ENCODE assay signal across 1 cellular context in the genomic region with DNA sequence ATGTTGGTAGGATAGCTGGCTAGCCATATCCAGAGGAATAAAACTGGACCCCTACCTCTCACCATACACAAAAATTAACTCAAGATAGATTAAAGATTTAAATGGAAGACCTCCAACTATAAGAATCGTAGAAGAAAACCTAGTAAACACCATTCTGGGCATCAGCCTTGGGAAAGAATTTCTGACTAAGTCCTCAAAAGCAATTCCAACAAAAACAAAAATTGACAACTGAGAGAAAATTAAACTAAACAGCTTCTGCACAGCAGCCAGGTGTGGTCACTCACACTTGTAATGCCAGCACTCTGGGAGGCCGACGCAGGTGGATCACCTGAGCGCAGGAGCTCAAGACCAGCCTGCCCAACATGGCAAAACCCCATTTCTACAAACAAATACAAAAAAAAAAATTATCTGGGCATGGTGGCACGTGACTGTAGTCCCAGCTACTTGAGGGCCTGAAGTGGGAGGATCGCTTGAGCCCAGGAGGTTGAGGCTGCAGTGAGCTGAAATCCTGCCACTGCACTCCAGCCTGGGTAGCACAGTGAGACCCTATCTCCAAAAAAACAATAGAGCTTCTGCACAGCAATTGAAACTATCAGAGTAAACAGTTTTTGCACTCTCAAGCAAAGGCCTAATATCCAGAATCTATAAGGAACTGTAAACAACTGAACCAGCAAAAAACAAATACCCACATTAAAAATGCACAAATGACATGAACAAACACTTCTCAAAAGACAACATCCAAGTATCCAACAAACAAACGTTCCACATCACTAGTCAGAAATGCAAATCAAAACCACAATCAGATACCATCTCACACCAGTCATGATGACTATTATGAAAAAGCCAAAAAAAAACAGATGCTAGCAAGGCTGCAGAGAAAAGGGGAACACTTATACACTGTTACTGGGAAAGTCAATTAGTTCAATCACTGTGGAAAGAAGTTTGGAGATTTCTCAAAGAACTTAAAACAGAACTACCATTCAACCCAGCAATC.
TF ChIP-seq lines count a peak whose summit lies in the region.

No MANE protein-coding gene starts in this region.

TF ChIP-seq in K562, 482 proteins besides CTCF, POLR2A, EP300 and RAD21 (continued from another document and continues in another):
- TF ChIP-seq ZBTB40 (IDR thresholded peaks at IDR 0.05) (peak; percentile 31; the same call in 1 of the 2 replicates), ZBTB40 (CRISPR knock-in tag; IDR thresholded peaks at IDR 0.05) (no peak), JUN (IDR thresholded peaks at IDR 0.05; ENCODE audit: borderline replicate concordance, low read depth, low read length) (peak; percentile 51; the same call in 1 of the 2 replicates), JUN (CRISPR knock-in tag; IDR thresholded peaks at IDR 0.05; ENCODE audit: borderline replicate concordance) (no peak), SOX6 (IDR thresholded peaks at IDR 0.05) (peak; percentile 93), AFF1 (IDR thresholded peaks at IDR 0.05; ENCODE audit: low read depth in 1 of 2, partially characterized antibody in 2 of 2) (peak in 1 of 2 experiments; percentile 96), MAFK (IDR thresholded peaks at IDR 0.05; ENCODE audit: low read length) (peak; percentile 68), JUND (IDR thresholded peaks at IDR 0.05; ENCODE audit: borderline replicate concordance, low read depth, low read length) (peak; percentile 72; the same call in 1 of the 2 replicates), JUND (tag; IDR thresholded peaks at IDR 0.05; ENCODE audit: borderline replicate concordance, low read depth, low read length) (peak; percentile 41; the same call in 1 of the 3 replicates), MGA (IDR thresholded peaks at IDR 0.05) (peak; percentile 26; the same call in 1 of the 2 replicates)
- TF ChIP-seq, protein P1, sequence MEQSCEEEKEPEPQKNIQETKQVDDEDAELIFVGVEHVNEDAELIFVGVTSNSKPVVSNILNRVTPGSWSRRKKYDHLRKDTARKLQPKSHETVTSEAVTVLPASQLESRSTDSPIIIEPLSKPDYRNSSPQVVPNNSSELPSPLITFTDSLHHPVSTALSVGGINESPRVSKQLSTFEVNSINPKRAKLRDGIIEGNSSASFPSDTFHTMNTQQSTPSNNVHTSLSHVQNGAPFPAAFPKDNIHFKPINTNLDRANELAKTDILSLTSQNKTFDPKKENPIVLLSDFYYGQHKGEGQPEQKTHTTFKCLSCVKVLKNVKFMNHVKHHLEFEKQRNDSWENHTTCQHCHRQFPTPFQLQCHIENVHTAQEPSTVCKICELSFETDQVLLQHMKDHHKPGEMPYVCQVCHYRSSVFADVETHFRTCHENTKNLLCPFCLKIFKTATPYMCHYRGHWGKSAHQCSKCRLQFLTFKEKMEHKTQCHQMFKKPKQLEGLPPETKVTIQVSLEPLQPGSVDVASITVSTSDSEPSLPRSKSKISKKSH (CRISPR knock-in tag; IDR thresholded peaks at IDR 0.05) = no peak
